In the genomic region with DNA sequence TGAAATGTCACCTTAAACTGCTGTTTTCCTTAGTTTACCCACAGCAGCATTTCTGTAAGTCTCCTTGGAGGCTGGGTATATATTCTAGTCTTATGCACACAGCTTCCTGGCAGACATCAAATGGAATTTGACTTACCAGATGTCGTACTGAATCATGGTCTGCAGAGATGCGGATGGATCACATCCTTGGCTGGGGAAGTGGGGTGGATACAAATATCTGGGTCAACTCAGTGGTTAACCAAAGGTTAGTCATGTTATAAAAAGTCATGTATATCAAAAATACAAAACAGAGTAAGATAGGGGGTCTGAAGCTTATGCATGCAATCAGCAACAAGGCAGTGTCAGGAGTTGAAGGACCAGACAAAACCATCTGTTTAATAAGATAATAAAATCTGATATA, we compare ENCODE assay signal across 24 cellular contexts.
DNase-seq lines count a peak whose midpoint lies in the region; ATAC-seq, FAIRE-seq and TF ChIP-seq lines count a peak whose summit lies in the region.
"Had no signal": no experiment of that assay in that cellular context is flagged by ENCODE, and none has a peak within 500 bp of the region (broad histone marks: within the 10 kb centered on the region; RNA-seq: fewer than 3 reads in every experiment).

No MANE protein-coding gene starts in this region.

- H3K9me3 Mint-ChIP-seq in activated naive CD4-positive, alpha-beta T cell treated with anti-CD3 and anti-CD28 coated beads for 36 hours, result peaks cover 9% of the 10 kb centered on the region

- H3K4me2 ChIP-seq in BLaER1 treated with 17β-estradiol and CSF1 and Interleukin-3, amounts not matched to agents 10 nM and 100 nM, result peak overlapping the region; percentile 35 to 82 (median 63)
- H3K4me2 ChIP-seq in mesenchymal stem cell (ENCODE audit: low read length, poor library complexity, severe bottlenecking), result no peak overlapping the region

- no peak overlapping the region for H2AFZ ChIP-seq in mesenchymal stem cell (ENCODE audit: low read depth, low read length)

- H3K27ac Mint-ChIP-seq in activated naive CD4-positive, alpha-beta T cell treated with anti-CD3 and anti-CD28 coated beads for 36 hours, result no peak overlapping the region
- H3K27ac Mint-ChIP-seq: activated B cell treated with CpG ODN at 0.5 μM for 24 hours had no signal

- no peak overlapping the region for H3K9ac ChIP-seq in BLaER1 treated with 17β-estradiol and CSF1 and Interleukin-3, amounts not matched to agents 10 nM and 100 nM
- H3K9ac ChIP-seq in mesenchymal stem cell (ENCODE audit: low read length), result no peak overlapping the region

- no peak overlapping the region for H3K4ac ChIP-seq in mesenchymal stem cell (ENCODE audit: low read depth in 1 of 2, low read length in 2 of 2)

- no peak overlapping the region for H3K27ac ChIP-seq in BLaER1 treated with 17β-estradiol and CSF1 and Interleukin-3, amounts not matched to agents 10 nM and 100 nM
- H3K27ac ChIP-seq in mesenchymal stem cell (ENCODE audit: low read length, poor library complexity, severe bottlenecking), result no peak overlapping the region
- H3K27ac ChIP-seq: heart right ventricle, ovary, skin epidermis, upper lobe of left lung had no signal

- no peak overlapping the region; a peak in 1 of 20 replicates for H3K4me3 ChIP-seq in BLaER1 treated with 17β-estradiol and CSF1 and Interleukin-3, amounts not matched to agents 10 nM and 100 nM
- H3K4me3 ChIP-seq in bronchial epithelial cell (ENCODE audit: low read depth, low read length) (no peak overlapping the region), mesenchymal stem cell (ENCODE audit: insufficient read depth in 1 of 2, low read depth in 1 of 2, low read length in 2 of 2) (peak overlapping the region in 1 of 2 experiments; percentile 1)
- H3K4me3 ChIP-seq: heart right ventricle, K562, mucosa of descending colon, ovary, skin epidermis, upper lobe of left lung had no signal

- H3K9me3 ChIP-seq in BLaER1 treated with 17β-estradiol and CSF1 and Interleukin-3, amounts not matched to agents 10 nM and 100 nM (replicated peaks in 1 of 11), result peaks cover 3 to 20% (median 15%) of the 10 kb centered on the region in 11 experiments; a peak in 21 of 22 replicates
- peaks cover 16% of the 10 kb centered on the region for H3K9me3 ChIP-seq in mesenchymal stem cell (ENCODE audit: control insufficient read depth, low read length)
- H3K9me3 ChIP-seq: BE2C, ovary had no signal

- intact Hi-C loops in activated naive CD4-positive, alpha-beta T cell treated with anti-CD3 and anti-CD28 coated beads for 36 hours (cut with micrococcal nuclease), result no loop called here

- no peak overlapping the region for H2BK15ac ChIP-seq in mesenchymal stem cell (ENCODE audit: low read depth, poor library complexity, severe bottlenecking)

- no peaks in the 10 kb centered on the region for H3K4me1 Mint-ChIP-seq in activated naive CD4-positive, alpha-beta T cell treated with anti-CD3 and anti-CD28 coated beads for 36 hours (ENCODE audit: low read depth)
- H3K4me1 Mint-ChIP-seq: activated B cell treated with CpG ODN at 0.5 μM for 24 hours; central memory CD8-positive, alpha-beta T cell had no signal

- DNase-seq in M059J (ENCODE audit: low read depth) (peak; percentile 76), bronchial epithelial cell (ENCODE audit: low read depth) (peak; percentile 49), mesenchymal stem cell (peak; percentile 4), NCI-H2171 treated with DMSO at 0.1 percent for 48 hours (lab: John Stamatoyannopoulos, UW) (no peak)
- DNase-seq in activated naive CD4-positive, alpha-beta T cell treated with anti-CD3 and anti-CD28 coated beads for 36 hours, result no peak
- DNase-seq: activated B cell treated with CpG ODN at 0.5 μM for 24 hours; activated naive CD4-positive, alpha-beta T cell; BE2C; DMS153; heart right ventricle; kidney glomerular epithelial cell; mucosa of descending colon; NCI-H1417; NCI-H345; ovary; stimulated activated naive CD4-positive, alpha-beta T cell; upper lobe of left lung had no signal

- WGBS in mesenchymal stem cell, result 69% methylated on average over 2 of the region's 2 CpGs

- H3K36me3 Mint-ChIP-seq in activated naive CD4-positive, alpha-beta T cell treated with anti-CD3 and anti-CD28 coated beads for 36 hours (ENCODE audit: low read depth), result no peaks in the 10 kb centered on the region

- H3K4me1 ChIP-seq in BLaER1 treated with 17β-estradiol and CSF1 and Interleukin-3, amounts not matched to agents 10 nM and 100 nM, result peaks cover 15 to 61% (median 40%) of the 10 kb centered on the region in 10 experiments
- no peaks in the 10 kb centered on the region for H3K4me1 ChIP-seq in mesenchymal stem cell (ENCODE audit: control insufficient read depth, insufficient read depth, low read depth, low read length)
- H3K4me1 ChIP-seq: BE2C, heart right ventricle, upper lobe of left lung had no signal

- H3K27me3 ChIP-seq in BLaER1 treated with 17β-estradiol and CSF1 and Interleukin-3, amounts not matched to agents 10 nM and 100 nM, result peaks cover 0 to 74% (median 4%) of the 10 kb centered on the region in 11 experiments; a peak in 10 of 22 replicates
- H3K27me3 ChIP-seq in bronchial epithelial cell (ENCODE audit: control insufficient read depth, insufficient read depth, low read length), result no peaks in the 10 kb centered on the region
- H3K27me3 ChIP-seq in mesenchymal stem cell (ENCODE audit: control insufficient read depth in 1 of 2, insufficient read depth in 1 of 2, low read length in 2 of 2), result no peaks in the 10 kb centered on the region
- H3K27me3 ChIP-seq: BE2C, heart right ventricle, ovary, upper lobe of left lung had no signal

- H3K23ac ChIP-seq in mesenchymal stem cell (ENCODE audit: low read length in 2 of 2), result no peak overlapping the region

- peaks cover 11% of the 10 kb centered on the region for H3K27me3 Mint-ChIP-seq in activated naive CD4-positive, alpha-beta T cell treated with anti-CD3 and anti-CD28 coated beads for 36 hours (ENCODE audit: low read depth)

- no peak for FAIRE-seq in bronchial epithelial cell (lab: Jason Lieb, UNC)
- FAIRE-seq: H1, K562 had no signal

- no peak overlapping the region for H2BK120ac ChIP-seq in mesenchymal stem cell (ENCODE audit: low read depth, low read length)

- no peak overlapping the region for H3K18ac ChIP-seq in mesenchymal stem cell (ENCODE audit: low read depth in 1 of 2, low read length in 2 of 2)

- no peak for TF ChIP-seq CTCF in bronchial epithelial cell (IDR thresholded peaks at IDR 0.05; ENCODE audit: insufficient read depth, low read length, severe bottlenecking)

- no peak overlapping the region for H2BK5ac ChIP-seq in mesenchymal stem cell (ENCODE audit: low read depth, low read length, poor library complexity, severe bottlenecking)

- ATAC-seq in HG03108 (IDR thresholded peaks at IDR 0.05; ENCODE audit: unreplicated experiment) (no peak), HG03354 (IDR thresholded peaks at IDR 0.05; ENCODE audit: poor library complexity, severe bottlenecking, unreplicated experiment) (no peak)
- ATAC-seq: heart right ventricle, K562, mucosa of descending colon had no signal

- H3K79me1 ChIP-seq in mesenchymal stem cell (replicated peaks; ENCODE audit: low read length, poor library complexity, severe bottlenecking), result peaks cover 12% of the 10 kb centered on the region

- H4K8ac ChIP-seq in mesenchymal stem cell (ENCODE audit: low read length), result no peak overlapping the region

- H4K20me1 ChIP-seq in BLaER1 treated with 17β-estradiol and CSF1 and Interleukin-3, amounts not matched to agents 10 nM and 100 nM, result no peaks in the 10 kb centered on the region

- H3K14ac ChIP-seq in mesenchymal stem cell (ENCODE audit: low read length in 2 of 2), result no peak overlapping the region

- H4K91ac ChIP-seq in mesenchymal stem cell (ENCODE audit: low read length), result no peak overlapping the region

- H2BK12ac ChIP-seq in mesenchymal stem cell (ENCODE audit: low read length in 2 of 2), result no peak overlapping the region

- H3K4me3 Mint-ChIP-seq in activated naive CD4-positive, alpha-beta T cell treated with anti-CD3 and anti-CD28 coated beads for 36 hours, result no peak overlapping the region
- H3K4me3 Mint-ChIP-seq: activated B cell treated with CpG ODN at 0.5 μM for 24 hours; central memory CD8-positive, alpha-beta T cell had no signal

- H2AK5ac ChIP-seq in mesenchymal stem cell (ENCODE audit: low read length, severe bottlenecking), result no peak overlapping the region

- H3K36me3 ChIP-seq in BLaER1 treated with 17β-estradiol and CSF1 and Interleukin-3, amounts not matched to agents 10 nM and 100 nM, result no peaks in the 10 kb centered on the region
- H3K36me3 ChIP-seq in bronchial epithelial cell (ENCODE audit: control insufficient read depth, insufficient read depth, low read length) (no peaks in the 10 kb centered on the region), mesenchymal stem cell (ENCODE audit: control insufficient read depth in 1 of 2, insufficient read depth in 2 of 2, low read depth in 1 of 2, low read length in 2 of 2) (peaks cover 0 to 39% of the 10 kb centered on the region in 2 experiments)
- H3K36me3 ChIP-seq: BE2C, heart right ventricle, ovary, upper lobe of left lung had no signal

- CTCF ChIA-PET in activated naive CD4-positive, alpha-beta T cell treated with anti-CD3 and anti-CD28 coated beads for 36 hours (lab: Charles Lee), result no interaction called here

Comparison
In these comparisons a context has a peak if more than half of its experiments do, and no peak if none do; other contexts are left out.
1. DNase-seq: peak in M059J (single experiment), bronchial epithelial cell (single experiment) and mesenchymal stem cell (single experiment); none in activated naive CD4-positive, alpha-beta T cell treated with anti-CD3 and anti-CD28 coated beads for 36 hours (single experiment) and NCI-H2171 treated with DMSO at 0.1 percent for 48 hours (single experiment).